In the genomic region with DNA sequence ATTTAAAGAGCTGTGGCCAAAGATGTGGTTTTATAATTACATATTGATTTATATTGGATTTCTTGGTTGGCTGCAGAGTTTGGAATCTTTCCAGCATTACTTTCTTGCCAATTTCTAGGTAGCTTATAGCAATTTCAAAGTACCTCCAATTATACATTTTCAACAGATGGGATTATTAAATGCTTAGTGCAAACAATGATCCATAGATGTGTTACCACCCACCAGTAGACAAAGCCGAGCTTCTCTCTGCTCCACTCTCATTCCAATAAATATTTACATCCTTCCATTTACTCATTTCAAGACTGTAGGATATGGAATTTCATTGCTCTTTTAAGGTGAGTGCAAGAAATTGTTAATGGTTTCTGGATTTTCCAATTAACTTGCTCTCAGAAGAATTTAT, we compare ENCODE assay signal across 11 cellular contexts. TPM values are rescaled to one million over a fixed set of nuclear protein-coding genes. Genes with fewer than 3 reads are reported as not detected.
A peak's percentile ranks its signal among the peaks of the same experiment; 100 is the strongest.
DNase-seq lines count a peak whose midpoint lies in the region; ATAC-seq and TF ChIP-seq lines count a peak whose summit lies in the region.
"Had no signal": no experiment of that assay in that cellular context is flagged by ENCODE, and none has a peak within 500 bp of the region (broad histone marks: within the 10 kb centered on the region; RNA-seq: fewer than 3 reads in every experiment).

No MANE protein-coding gene starts in this region.

- no peak overlapping the region for H3K27ac ChIP-seq in HEK293 (ENCODE audit: extremely low read depth, low read depth, low read length)
- H3K27ac ChIP-seq in spleen, result peak overlapping the region in 6 of 8 donors; percentile 10 to 95 (median 72)

- POLR2A ChIA-PET in HEK293 (lab: Yijun Ruan, JAX), result no interaction called here

- H3K9me3 ChIP-seq in HEK293 (ENCODE audit: control insufficient read depth, insufficient read depth, low read depth, low read length), result no peaks in the 10 kb centered on the region
- H3K9me3 ChIP-seq in spleen, result no peaks in the 10 kb centered on the region

- H3K4me3 ChIP-seq in HEK293 (ENCODE audit: low read depth, low read length) (no peak overlapping the region), spleen (no peak overlapping the region)

- DNase-seq in NCI-H1105 (lab: John Stamatoyannopoulos, UW) (peak; percentile 69), NCI-H69 (lab: John Stamatoyannopoulos, UW) (peak; percentile 76), spleen (no peak), UCSD-AML1 (lab: John Stamatoyannopoulos, UW; ENCODE audit: unreplicated experiment) (no peak), omental fat pad (ENCODE audit: low spot score) (no peak), COLO668 (lab: John Stamatoyannopoulos, UW; ENCODE audit: unreplicated experiment) (no peak)
- DNase-seq: C1 segment of cervical spinal cord; CD4-positive, alpha-beta T cell; GOT3; H9 had no signal

- intact Hi-C loops in spleen (cut with DNase I; ENCODE audit: low total_unique reads), result no loop called here

- 93 to 100% (median 97%) methylated on average over 1 of the region's 1 CpG for WGBS in spleen, 5 donors

- ATAC-seq in omental fat pad (ENCODE audit: low FRiP score), result no peak

- H3K27me3 ChIP-seq in spleen (replicated peaks in 1 of 7), result no peaks in the 10 kb centered on the region

- no peak for TF ChIP-seq CTCF in HEK293 (tag by site-specific recombination; IDR thresholded peaks at IDR 0.05)
- no peak for TF ChIP-seq CTCF in spleen (IDR thresholded peaks at IDR 0.05 in 8 of 11, conservative IDR thresholded peaks at IDR 0.05 in 3 of 11)
- TF ChIP-seq CTCF in omental fat pad (IDR thresholded peaks at IDR 0.05), result no peak

- H3K4me1 ChIP-seq in HEK293 (ENCODE audit: control insufficient read depth, insufficient read depth, low read length) (peaks cover 2% of the 10 kb centered on the region; the same call in 1 of the 2 replicates), spleen (peaks cover 14 to 50% (median 37%) of the 10 kb centered on the region in 6 donors)

- H3K36me3 ChIP-seq in HEK293 (ENCODE audit: control insufficient read depth in 2 of 2, insufficient read depth in 1 of 2, low read length in 2 of 2) (no peaks in the 10 kb centered on the region), spleen (no peaks in the 10 kb centered on the region)

- no peak for TF ChIP-seq POLR2A in spleen (IDR thresholded peaks at IDR 0.05)

- CTCF ChIA-PET in HEK293 (lab: Yijun Ruan, JAX), result no interaction called here

TF ChIP-seq in HEK293, 187 proteins besides CTCF, POLR2A, EP300 and RAD21:
- TF ChIP-seq ZNF133 (tag by site-specific recombination; IDR thresholded peaks at IDR 0.05) (peak; percentile 92), KLF16 (tag by site-specific recombination; IDR thresholded peaks at IDR 0.05) (no peak), OSR2 (tag by site-specific recombination; IDR thresholded peaks at IDR 0.05) (peak; percentile 12; the same call in 1 of the 2 replicates), MZF1 (tag by site-specific recombination; IDR thresholded peaks at IDR 0.05; ENCODE audit: borderline replicate concordance) (no peak), ZNF155 (tag by site-specific recombination; IDR thresholded peaks at IDR 0.05) (no peak)
- TF ChIP-seq, protein P1, sequence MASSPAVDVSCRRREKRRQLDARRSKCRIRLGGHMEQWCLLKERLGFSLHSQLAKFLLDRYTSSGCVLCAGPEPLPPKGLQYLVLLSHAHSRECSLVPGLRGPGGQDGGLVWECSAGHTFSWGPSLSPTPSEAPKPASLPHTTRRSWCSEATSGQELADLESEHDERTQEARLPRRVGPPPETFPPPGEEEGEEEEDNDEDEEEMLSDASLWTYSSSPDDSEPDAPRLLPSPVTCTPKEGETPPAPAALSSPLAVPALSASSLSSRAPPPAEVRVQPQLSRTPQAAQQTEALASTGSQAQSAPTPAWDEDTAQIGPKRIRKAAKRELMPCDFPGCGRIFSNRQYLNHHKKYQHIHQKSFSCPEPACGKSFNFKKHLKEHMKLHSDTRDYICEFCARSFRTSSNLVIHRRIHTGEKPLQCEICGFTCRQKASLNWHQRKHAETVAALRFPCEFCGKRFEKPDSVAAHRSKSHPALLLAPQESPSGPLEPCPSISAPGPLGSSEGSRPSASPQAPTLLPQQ (tag by site-specific recombination; IDR thresholded peaks at IDR 0.05), result 0 out of 2 replicates have a peak, but pooled peaks have one; percentile 16
- TF ChIP-seq, protein P2, sequence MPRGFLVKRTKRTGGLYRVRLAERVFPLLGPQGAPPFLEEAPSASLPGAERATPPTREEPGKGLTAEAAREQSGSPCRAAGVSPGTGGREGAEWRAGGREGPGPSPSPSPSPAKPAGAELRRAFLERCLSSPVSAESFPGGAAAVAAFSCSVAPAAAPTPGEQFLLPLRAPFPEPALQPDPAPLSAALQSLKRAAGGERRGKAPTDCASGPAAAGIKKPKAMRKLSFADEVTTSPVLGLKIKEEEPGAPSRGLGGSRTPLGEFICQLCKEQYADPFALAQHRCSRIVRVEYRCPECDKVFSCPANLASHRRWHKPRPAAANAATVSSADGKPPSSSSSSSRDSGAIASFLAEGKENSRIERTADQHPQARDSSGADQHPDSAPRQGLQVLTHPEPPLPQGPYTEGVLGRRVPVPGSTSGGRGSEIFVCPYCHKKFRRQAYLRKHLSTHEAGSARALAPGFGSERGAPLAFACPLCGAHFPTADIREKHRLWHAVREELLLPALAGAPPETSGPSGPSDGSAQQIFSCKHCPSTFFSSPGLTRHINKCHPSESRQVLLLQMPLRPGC (tag by site-specific recombination; IDR thresholded peaks at IDR 0.05), result no peak
- TF ChIP-seq, protein P3, sequence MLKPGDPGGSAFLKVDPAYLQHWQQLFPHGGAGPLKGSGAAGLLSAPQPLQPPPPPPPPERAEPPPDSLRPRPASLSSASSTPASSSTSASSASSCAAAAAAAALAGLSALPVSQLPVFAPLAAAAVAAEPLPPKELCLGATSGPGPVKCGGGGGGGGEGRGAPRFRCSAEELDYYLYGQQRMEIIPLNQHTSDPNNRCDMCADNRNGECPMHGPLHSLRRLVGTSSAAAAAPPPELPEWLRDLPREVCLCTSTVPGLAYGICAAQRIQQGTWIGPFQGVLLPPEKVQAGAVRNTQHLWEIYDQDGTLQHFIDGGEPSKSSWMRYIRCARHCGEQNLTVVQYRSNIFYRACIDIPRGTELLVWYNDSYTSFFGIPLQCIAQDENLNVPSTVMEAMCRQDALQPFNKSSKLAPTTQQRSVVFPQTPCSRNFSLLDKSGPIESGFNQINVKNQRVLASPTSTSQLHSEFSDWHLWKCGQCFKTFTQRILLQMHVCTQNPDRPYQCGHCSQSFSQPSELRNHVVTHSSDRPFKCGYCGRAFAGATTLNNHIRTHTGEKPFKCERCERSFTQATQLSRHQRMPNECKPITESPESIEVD (tag by site-specific recombination; IDR thresholded peaks at IDR 0.05), result peak; percentile 45; the same call in 1 of the 2 replicates

RNA-seq across cellular contexts. Expression of a gene that starts 21.6 kb away (rescaled TPM):
- total RNA-seq in spleen (10 to 100 TPM; 23.7 to 41.3 (median 29.4) TPM), omental fat pad (10 to 100 TPM in 2 of 4 donors, 1 to 10 TPM in 2; 9.2 to 39.6 (median 12.4) TPM)
- polyA plus RNA-seq in spleen, result 1 to 10 TPM; 2.9 to 5.4 (median 3.2) TPM

Comparison
In these comparisons a context has a peak if more than half of its experiments do, and no peak if none do; other contexts are left out.
1. DNase-seq: peak in NCI-H1105 (single experiment) and NCI-H69 (single experiment); none in spleen (single experiment), UCSD-AML1 (single experiment), omental fat pad (single experiment) and COLO668 (single experiment).